Comparison of ENCODE assay signal across 22 cellular contexts in the genomic region with DNA sequence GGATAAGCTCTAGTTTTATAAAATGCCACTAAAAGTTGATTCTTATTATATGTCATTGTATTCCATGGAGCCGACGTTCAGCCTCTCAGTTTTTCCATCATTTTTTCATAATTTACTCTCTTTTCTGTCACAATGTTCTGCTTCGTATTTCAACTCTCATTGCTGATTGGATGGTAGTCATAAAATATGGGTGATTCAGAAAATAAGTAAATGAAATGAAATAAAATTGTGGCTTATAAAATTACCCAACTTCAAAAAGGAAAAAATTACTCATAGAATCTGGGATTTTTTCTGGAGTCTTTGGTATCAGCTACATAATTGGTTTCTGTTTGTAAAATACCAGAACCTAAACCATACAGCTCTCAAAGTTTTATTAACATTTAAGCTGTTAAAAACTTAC.
A peak's percentile ranks its signal among the peaks of the same experiment; 100 is the strongest.
DNase-seq lines count a peak whose midpoint lies in the region; ATAC-seq lines count a peak whose summit lies in the region.
"Had no signal": no experiment of that assay in that cellular context is flagged by ENCODE, and none has a peak within 500 bp of the region (broad histone marks: within the 10 kb centered on the region; RNA-seq: fewer than 3 reads in every experiment).

No MANE protein-coding gene starts in this region.

- H3K4me3 Mint-ChIP-seq in activated naive CD4-positive, alpha-beta T cell treated with anti-CD3 and anti-CD28 coated beads for 36 hours = peak overlapping the region; percentile 3
- H3K4me3 Mint-ChIP-seq in T-helper 2 cell treated with Interferon-gamma antibody and Interleukin-4, amounts not matched to agents 5 μg/mL and 100 μg/mL, for 36 hours = no peak overlapping the region
- H3K4me3 Mint-ChIP-seq: B cell; CD4-positive, alpha-beta memory T cell; IgD-negative memory B cell had no signal

- DNase-seq in activated naive CD4-positive, alpha-beta T cell treated with anti-CD3 and anti-CD28 coated beads for 36 hours = no peak
- no peak for DNase-seq in activated naive CD4-positive, alpha-beta T cell treated with anti-CD3 and anti-CD28 coated beads, Interleukin-2, amount 50 U/mL, for 16 hours
- DNase-seq in Karpas-422 = no peak
- DNase-seq in adipocyte (ENCODE audit: low read depth) = no peak
- DNase-seq in stromal cell of bone marrow (ENCODE audit: low read depth) = peak; percentile 78
- DNase-seq in T-helper 2 cell treated with Interferon-gamma antibody and Interleukin-4, amounts not matched to agents 5 μg/mL and 100 μg/mL, for 36 hours (ENCODE audit: low spot score) = no peak
- no peak for DNase-seq in activated CD8-positive, alpha-beta memory T cell treated with anti-CD3 and anti-CD28 coated beads, Interleukin-2, amount 50 U/mL, for 4 hours
- DNase-seq: Calu3; CD4-positive, alpha-beta memory T cell; DMS79; MV-4-11; NCI-H1417; NCI-H1930; NCI-H446; OCI-M1 had no signal

- H3K4me3 ChIP-seq in Karpas-422 (ENCODE audit: low read length) (no peak overlapping the region), adipocyte (ENCODE audit: low read length) (peak overlapping the region; percentile 3)
- H3K4me3 ChIP-seq: A549, HAP-1 had no signal

- no peaks in the 10 kb centered on the region for H4K20me1 ChIP-seq in Karpas-422 (ENCODE audit: insufficient read depth, low read depth, low read length)

- peaks cover 77% of the 10 kb centered on the region for H3K4me1 ChIP-seq in Karpas-422 (ENCODE audit: low read length)
- H3K4me1 ChIP-seq in adipocyte (ENCODE audit: control insufficient read depth, insufficient read depth, low read length) = peaks cover 12% of the 10 kb centered on the region
- H3K4me1 ChIP-seq: A549 had no signal

- H3K27ac Mint-ChIP-seq in activated naive CD4-positive, alpha-beta T cell treated with anti-CD3 and anti-CD28 coated beads for 36 hours = peak overlapping the region; percentile 4
- H3K27ac Mint-ChIP-seq in T-helper 2 cell treated with Interferon-gamma antibody and Interleukin-4, amounts not matched to agents 5 μg/mL and 100 μg/mL, for 36 hours = no peak overlapping the region
- H3K27ac Mint-ChIP-seq: B cell, IgD-negative memory B cell had no signal

- H3K36me3 Mint-ChIP-seq in activated naive CD4-positive, alpha-beta T cell treated with anti-CD3 and anti-CD28 coated beads for 36 hours (ENCODE audit: low read depth) = no peaks in the 10 kb centered on the region
- H3K36me3 Mint-ChIP-seq in T-helper 2 cell treated with Interferon-gamma antibody and Interleukin-4, amounts not matched to agents 5 μg/mL and 100 μg/mL, for 36 hours (ENCODE audit: low read depth) = peaks cover 25% of the 10 kb centered on the region
- H3K36me3 Mint-ChIP-seq: IgD-negative memory B cell had no signal

- intact Hi-C loops in activated naive CD4-positive, alpha-beta T cell treated with anti-CD3 and anti-CD28 coated beads for 36 hours (cut with micrococcal nuclease) = loop anchor here (5.0 kb wide), 1 partner anchor 365 kb away; the partner anchor contains the start of gene NEUROD1

- CTCF ChIA-PET in activated naive CD4-positive, alpha-beta T cell treated with anti-CD3 and anti-CD28 coated beads for 36 hours (lab: Charles Lee) = interaction anchor here (0.6 to 3.4 kb wide), 6 partner anchors 32 to 290 kb away, joined by 3 to 21 read pairs (median 4); no protein-coding TSS in a partner anchor

- H3K9me3 Mint-ChIP-seq in activated naive CD4-positive, alpha-beta T cell treated with anti-CD3 and anti-CD28 coated beads for 36 hours = no peaks in the 10 kb centered on the region
- peaks cover 7% of the 10 kb centered on the region for H3K9me3 Mint-ChIP-seq in T-helper 2 cell treated with Interferon-gamma antibody and Interleukin-4, amounts not matched to agents 5 μg/mL and 100 μg/mL, for 36 hours
- H3K9me3 Mint-ChIP-seq: IgD-negative memory B cell had no signal

- no peak overlapping the region for H3K9ac ChIP-seq in Karpas-422 (ENCODE audit: low read length)
- peak overlapping the region; percentile 32 for H3K9ac ChIP-seq in adipocyte (ENCODE audit: low read length)

- peak overlapping the region; percentile 98 for H3K27ac ChIP-seq in Karpas-422 (ENCODE audit: low read length)
- H3K27ac ChIP-seq: A549, HL-60, RWPE1 had no signal

- H3K79me2 ChIP-seq in Karpas-422 (ENCODE audit: low read length) = no peaks in the 10 kb centered on the region

- H3K4me1 Mint-ChIP-seq in activated naive CD4-positive, alpha-beta T cell treated with anti-CD3 and anti-CD28 coated beads for 36 hours (ENCODE audit: low read depth) = peaks cover 48% of the 10 kb centered on the region
- peaks cover 30% of the 10 kb centered on the region for H3K4me1 Mint-ChIP-seq in T-helper 2 cell treated with Interferon-gamma antibody and Interleukin-4, amounts not matched to agents 5 μg/mL and 100 μg/mL, for 36 hours (ENCODE audit: low read depth)

- H3K27me3 ChIP-seq in Karpas-422 (ENCODE audit: low read length) = no peaks in the 10 kb centered on the region
- H3K27me3 ChIP-seq in adipocyte (replicated peaks; ENCODE audit: control insufficient read depth, insufficient read depth, low read length) = no peaks in the 10 kb centered on the region

- no peaks in the 10 kb centered on the region; the same call in 1 of the 2 replicates for H3K9me2 ChIP-seq in Karpas-422 (replicated peaks; ENCODE audit: insufficient read depth, low read length)

- H3K27me3 Mint-ChIP-seq in activated naive CD4-positive, alpha-beta T cell treated with anti-CD3 and anti-CD28 coated beads for 36 hours (ENCODE audit: low read depth) = no peaks in the 10 kb centered on the region
- no peaks in the 10 kb centered on the region for H3K27me3 Mint-ChIP-seq in T-helper 2 cell treated with Interferon-gamma antibody and Interleukin-4, amounts not matched to agents 5 μg/mL and 100 μg/mL, for 36 hours (ENCODE audit: low read depth)
- H3K27me3 Mint-ChIP-seq: B cell; CD4-positive, alpha-beta memory T cell; IgD-negative memory B cell had no signal

- H3K36me3 ChIP-seq in Karpas-422 (ENCODE audit: insufficient read depth, low read length) (no peaks in the 10 kb centered on the region), adipocyte (ENCODE audit: control insufficient read depth, insufficient read depth, low read length, severe bottlenecking) (no peaks in the 10 kb centered on the region)
- H3K36me3 ChIP-seq: HAP-1 had no signal

- no peak overlapping the region for H2AFZ ChIP-seq in Karpas-422 (ENCODE audit: low read length)

- no peak for ATAC-seq in HG02610 (IDR thresholded peaks at IDR 0.05; ENCODE audit: unreplicated experiment)
- ATAC-seq: A549 had no signal

- no peaks in the 10 kb centered on the region for H3K9me3 ChIP-seq in Karpas-422 (ENCODE audit: low read length)
- H3K9me3 ChIP-seq in adipocyte (ENCODE audit: control insufficient read depth, low read length) = no peaks in the 10 kb centered on the region
- H3K9me3 ChIP-seq: A549, HAP-1 had no signal

- peak overlapping the region; percentile 66 for H3K4me2 ChIP-seq in Karpas-422 (ENCODE audit: low read depth, low read length, poor library complexity, severe bottlenecking)
- H3K4me2 ChIP-seq: A549 had no signal
